12 cellular contexts compared by ENCODE assay signal in genomic region chr19:50604264-50605073, GRCh38. TPM values are rescaled to one million over a fixed set of nuclear protein-coding genes. Genes with fewer than 3 reads are reported as not detected.
A peak's percentile ranks its signal among the peaks of the same experiment; 100 is the strongest.
DNase-seq lines count a peak whose midpoint lies in the region; ATAC-seq and TF ChIP-seq lines count a peak whose summit lies in the region.
"Not testable (repeated sequence)": the region's sequence is repeated elsewhere in the genome, so short reads cannot be mapped to it uniquely, and the experiment has no call there.
"Had no signal": no experiment of that assay in that cellular context is flagged by ENCODE, and none has a peak within 500 bp of the region (broad histone marks: within the 10 kb centered on the region; RNA-seq: fewer than 3 reads in every experiment).

No MANE protein-coding gene starts in this region.

- H3K4me3 ChIP-seq in PC-9, cardiac muscle cell: not testable (repeated sequence)

- POLR2A ChIA-PET in PC-9 (lab: Charles Lee; ENCODE audit: unreplicated experiment); WTC11 (lab: Charles Lee): not testable (repeated sequence)

- ATAC-seq in WTC11, result peak; percentile 60

- H3K9me2 ChIP-seq in PC-9 (ENCODE audit: insufficient read depth), result not testable (repeated sequence)

- intact Hi-C loops in Calu3 (cut with micrococcal nuclease; ENCODE audit: unreplicated experiment); PC-9 (cut with micrococcal nuclease; ENCODE audit: unreplicated experiment): not testable (repeated sequence)

- DNase-seq in Calu3; PC-9; cardiac muscle cell (ENCODE audit: low read depth in 1 of 2, low spot score in 1 of 2): not testable (repeated sequence)
- DNase-seq in WTC11 (ENCODE audit: low spot score), result peak; percentile 51
- DNase-seq in activated T-cell treated with anti-CD3 and anti-CD28 coated beads, Interleukin-2, amount 50 U/mL, for 48 hours, result peak; percentile 51 to 61
- DNase-seq in stimulated activated CD4-positive, alpha-beta T cell treated with anti-CD3 and anti-CD28 coated beads, Interleukin-1b, Interleukin-23, amount 100 ng/mL, for 48 hours, result peak; percentile 20

- not testable (repeated sequence) for H3F3A ChIP-seq in PC-9 (ENCODE audit: insufficient read depth, low read depth)

- not testable (repeated sequence) for H3K27ac Mint-ChIP-seq in Calu3 (ENCODE audit: unreplicated experiment); WTC11

- not testable (repeated sequence) for H3K27ac ChIP-seq in PC-9, cardiac muscle cell

- not testable (repeated sequence) for H3K4me1 ChIP-seq in PC-9 (replicated peaks; ENCODE audit: insufficient read depth); cardiac muscle cell (ENCODE audit: low read depth)

- not testable (repeated sequence) for H3K9me3 Mint-ChIP-seq in Calu3 (ENCODE audit: low read depth, unreplicated experiment)
- peaks cover 34% of the 10 kb centered on the region for H3K9me3 Mint-ChIP-seq in WTC11

- H3K27me3 Mint-ChIP-seq in Calu3 (ENCODE audit: unreplicated experiment) (peaks cover 44% of the 10 kb centered on the region), WTC11 (ENCODE audit: low read depth) (peaks cover 87% of the 10 kb centered on the region)

- not testable (repeated sequence) for H3K36me3 ChIP-seq in PC-9 (ENCODE audit: low read depth); cardiac muscle cell

- H3K4me1 Mint-ChIP-seq in Calu3 (ENCODE audit: low read depth, unreplicated experiment), result not testable (repeated sequence)
- peaks cover 12% of the 10 kb centered on the region; the same call in 1 of the 2 replicates for H3K4me1 Mint-ChIP-seq in WTC11

- H3K9me3 ChIP-seq in PC-9 (ENCODE audit: insufficient read depth, low read depth); cardiac muscle cell (ENCODE audit: low read depth): not testable (repeated sequence)

- H3K27me3 ChIP-seq in PC-9 (ENCODE audit: insufficient read depth, low read depth), result peaks cover 39% of the 10 kb centered on the region
- H3K27me3 ChIP-seq in cardiac muscle cell, result peaks cover 17% of the 10 kb centered on the region

- not testable (repeated sequence) for H2AFZ ChIP-seq in PC-9

- H3K4me3 Mint-ChIP-seq in Calu3 (ENCODE audit: low read depth, unreplicated experiment), result not testable (repeated sequence)
- peak overlapping the region; percentile 45 for H3K4me3 Mint-ChIP-seq in WTC11

- not testable (repeated sequence) for H3K4me2 ChIP-seq in PC-9

- H3K79me2 ChIP-seq in PC-9 (ENCODE audit: low read depth), result not testable (repeated sequence)

- CTCF ChIA-PET in Calu3 (lab: Charles Lee); PC-9 (lab: Charles Lee): not testable (repeated sequence)
- CTCF ChIA-PET in WTC11 (lab: Charles Lee), result interaction anchor here (0.6 to 1.4 kb wide), 10 partner anchors 13 to 318 kb away, joined by 3 to 11 read pairs (median 4); partner anchors contain the start of gene C19orf81

- H4K20me1 ChIP-seq in PC-9 (ENCODE audit: insufficient read depth), result not testable (repeated sequence)

- TF ChIP-seq CTCF in Calu3 (IDR thresholded peaks at IDR 0.05; ENCODE audit: unreplicated experiment) (peak; percentile 25), LNCAP (IDR thresholded peaks at IDR 0.05) (peak; percentile 32; the same call in 1 of the 2 replicates), PC-9 (conservative IDR thresholded peaks at IDR 0.05) (peak; percentile 47; the same call in 1 of the 2 replicates), WTC11 (IDR thresholded peaks at IDR 0.05) (peak; percentile 67), cardiac muscle cell (IDR thresholded peaks at IDR 0.05; ENCODE audit: low read depth, low read length) (peak; percentile 3)

- BruUV-seq in Calu3 (replicated peaks; lab: Mats Ljungman, UMichigan); PC-9 (replicated peaks; lab: Mats Ljungman, UMichigan): not testable (repeated sequence)

- not testable (repeated sequence) for H3K36me3 Mint-ChIP-seq in Calu3 (ENCODE audit: insufficient read depth, unreplicated experiment)
- H3K36me3 Mint-ChIP-seq in WTC11, result peaks cover 22% of the 10 kb centered on the region

TF ChIP-seq in WTC11, 78 proteins besides CTCF, POLR2A, EP300 and RAD21:
- TF ChIP-seq MYBL2 (CRISPR knock-in tag; IDR thresholded peaks at IDR 0.05) (0 out of 2 replicates have a peak, but pooled peaks have one; percentile 19), HMGXB4 (CRISPR knock-in tag; IDR thresholded peaks at IDR 0.05) (peak; percentile 35; the same call in 1 of the 2 replicates), MAX (CRISPR knock-in tag; IDR thresholded peaks at IDR 0.05) (peak; percentile 81), NFYB (CRISPR knock-in tag; conservative IDR thresholded peaks at IDR 0.05; ENCODE audit: low read depth) (0 out of 2 replicates have a peak, but pooled peaks have one; percentile 7)

RNA-seq across cellular contexts. Expression of gene SYT3, which starts 35.2 kb away (rescaled TPM):
- total RNA-seq in Calu3 (2022) (not detected in 2 replicates), PC-9 (2021) (not detected in 2 replicates), WTC11 (2021) (14.6 to 21.7 TPM (median 20.1 TPM) in 3 replicates), cardiac muscle cell (1.9 and 4.7 TPM in 2 replicates)
- 2.1 and 4.3 TPM in 2 replicates for polyA plus RNA-seq in cardiac muscle cell
- total RNA-seq: CD4-positive, alpha-beta memory T cell had no signal
- polyA plus RNA-seq: IgD-negative memory B cell had no signal

RNA-seq across cellular contexts. Expression of gene LRRC4B, which starts 36.2 kb away (rescaled TPM):
- total RNA-seq in Calu3 (2022) (not detected in 2 replicates), PC-9 (2021) (not detected in 2 replicates), WTC11 (2021) (10.0 to 11.0 TPM (median 10.9 TPM) in 3 replicates), cardiac muscle cell (38.7 and 56.4 TPM in 2 replicates)
- 5.8 and 6.2 TPM in 2 replicates for polyA plus RNA-seq in cardiac muscle cell
- total RNA-seq: B cell; CD4-positive, alpha-beta memory T cell; LHCN-M2 had no signal
- polyA plus RNA-seq: AG04450, IgD-negative memory B cell had no signal

RNA-seq across cellular contexts. Expression of gene C19orf81, which starts 44.8 kb away (rescaled TPM):
- total RNA-seq in Calu3 (2022) (not detected in 2 replicates), PC-9 (2021) (not detected in 2 replicates), WTC11 (2021) (22.4 to 24.5 TPM (median 22.9 TPM) in 3 replicates), cardiac muscle cell (23.5 and 36.8 TPM in 2 replicates)
- polyA plus RNA-seq in cardiac muscle cell, result 42.2 and 67.4 TPM in 2 replicates
- total RNA-seq: B cell; CD4-positive, alpha-beta memory T cell; LHCN-M2 had no signal
- polyA plus RNA-seq: AG04450; CD4-positive, alpha-beta memory T cell had no signal

Comparison
In these comparisons a context has a peak if more than half of its experiments do, and no peak if none do; other contexts are left out.
1. CTCF ChIP-seq: peak in every context shown above with its lines; median percentile 67 in WTC11; 47 in PC-9; 32 in LNCAP; 25 in Calu3; 3 in cardiac muscle cell.
2. RNA of gene C19orf81, which starts 44.8 kb away (total RNA-seq): 23.5 to 36.8 TPM in cardiac muscle cell and 22.4 to 24.5 TPM in WTC11; not detected in Calu3 and not detected in PC-9; every median in the first group is over 10 times any median in the second.